In genomic region chr18:59848002-59848401, GRCh38 we compare ENCODE assay signal across 16 cellular contexts. TPM values are rescaled to one million over a fixed set of nuclear protein-coding genes. Genes with fewer than 3 reads are reported as not detected.
DNase-seq lines count a peak whose midpoint lies in the region; ATAC-seq and TF ChIP-seq lines count a peak whose summit lies in the region.
"Had no signal": no experiment of that assay in that cellular context is flagged by ENCODE, and none has a peak within 500 bp of the region (broad histone marks: within the 10 kb centered on the region; RNA-seq: fewer than 3 reads in every experiment).

No MANE protein-coding gene starts in this region.

- H3K9me2 ChIP-seq in OCI-LY1 (ENCODE audit: low read depth, low read length), result no peaks in the 10 kb centered on the region

- H3K4me1 ChIP-seq in OCI-LY1 (ENCODE audit: insufficient read depth, low read length, severe bottlenecking) (peaks cover 66% of the 10 kb centered on the region), right cardiac atrium (ENCODE audit: control insufficient read depth, insufficient read depth, low read length) (no peaks in the 10 kb centered on the region)

- peaks cover 11% of the 10 kb centered on the region for H3F3A ChIP-seq in OCI-LY1 (ENCODE audit: insufficient read depth, low read length)

- no peaks in the 10 kb centered on the region for H3K79me2 ChIP-seq in OCI-LY1 (ENCODE audit: insufficient read depth, low read length)

- 73% methylated on average over 4 of the region's 4 CpGs for WGBS in right cardiac atrium

- peak overlapping the region; percentile 97 for H3K27ac ChIP-seq in OCI-LY1 (ENCODE audit: low read depth, low read length, poor library complexity, severe bottlenecking)
- no peak overlapping the region for H3K27ac ChIP-seq in right cardiac atrium (ENCODE audit: low read length)
- H3K27ac ChIP-seq: thoracic aorta had no signal

- peak overlapping the region; percentile 45 for H3K4me2 ChIP-seq in OCI-LY1 (ENCODE audit: low read length)

- H3K9ac ChIP-seq in OCI-LY1 (ENCODE audit: low read length), result peak overlapping the region; percentile 35

- no peaks in the 10 kb centered on the region for H3K36me3 ChIP-seq in OCI-LY1 (ENCODE audit: insufficient read depth, low read length)
- H3K36me3 ChIP-seq: thoracic aorta had no signal

- TF ChIP-seq CTCF in OCI-LY1 (IDR thresholded peaks at IDR 0.05; ENCODE audit: low read length), result no peak

- no peaks in the 10 kb centered on the region for H3K9me3 ChIP-seq in OCI-LY1 (ENCODE audit: low read length)
- no peaks in the 10 kb centered on the region for H3K9me3 ChIP-seq in right cardiac atrium (ENCODE audit: control insufficient read depth, low read length)
- H3K9me3 ChIP-seq: thoracic aorta had no signal

- peak; percentile 34 for DNase-seq in DMS53 treated with DMSO at 0.1 percent for 48 hours (lab: John Stamatoyannopoulos, UW; ENCODE audit: unreplicated experiment)
- no peak for DNase-seq in right cardiac atrium
- DNase-seq in NCI-H1694 treated with DMSO at 0.1 percent for 48 hours (lab: John Stamatoyannopoulos, UW), result no peak
- no peak for DNase-seq in COR-L47 (lab: John Stamatoyannopoulos, UW)
- no peak for DNase-seq in cortex of kidney (lab: John Stamatoyannopoulos, UW)
- DNase-seq: CD8-positive, alpha-beta memory T cell; central memory CD4-positive, alpha-beta T cell; Karpas-422; kidney; nucleus accumbens; stimulated activated CD4-positive, alpha-beta T cell treated with anti-CD3 and anti-CD28 coated beads, Interleukin-4, amount 100 ng/mL, for 24 hours had no signal

- H3K4me3 ChIP-seq in OCI-LY1 (ENCODE audit: low read depth, low read length, poor library complexity, severe bottlenecking) (peak overlapping the region; percentile 12), right cardiac atrium (ENCODE audit: low read length) (no peak overlapping the region)
- H3K4me3 ChIP-seq: thoracic aorta had no signal

- H3K27me3 ChIP-seq in OCI-LY1 (ENCODE audit: insufficient read depth, low read length), result no peaks in the 10 kb centered on the region
- H3K27me3 ChIP-seq in right cardiac atrium (ENCODE audit: control insufficient read depth, insufficient read depth), result no peaks in the 10 kb centered on the region

- ATAC-seq in GM19043 (IDR thresholded peaks at IDR 0.05; ENCODE audit: low read depth, unreplicated experiment) (peak; percentile 29), HG03159 (IDR thresholded peaks at IDR 0.05; ENCODE audit: unreplicated experiment) (peak; percentile 33), right cardiac atrium (no peak)
- ATAC-seq: Panc1 had no signal

- intact Hi-C loops in right cardiac atrium (cut with DNase I), result loop anchor here in 1 of 4 donors (10.0 kb wide), 1 partner anchor 697 kb away; no protein-coding TSS in a partner anchor

- no peaks in the 10 kb centered on the region for H4K20me1 ChIP-seq in OCI-LY1 (ENCODE audit: insufficient read depth, low read length)

- H2AFZ ChIP-seq in OCI-LY1 (ENCODE audit: low read length), result no peak overlapping the region

RNA-seq across cellular contexts. Expression of gene PMAIP1, which starts 51.8 kb away (rescaled TPM):
- total RNA-seq in right cardiac atrium, result under 1 TPM in 2 of 4 donors, not detected in 2; 0.22 to 0.24 TPM
- 0.18 TPM for polyA plus RNA-seq in right cardiac atrium
- total RNA-seq: thoracic aorta had no signal

Comparison
In these comparisons a context has a peak if more than half of its experiments do, and no peak if none do; other contexts are left out.
1. ATAC-seq: peak in GM19043 (single experiment) and HG03159 (single experiment); none in right cardiac atrium (0 of 2).